Comparison of ENCODE assay signal across 21 cellular contexts in the genomic region with DNA sequence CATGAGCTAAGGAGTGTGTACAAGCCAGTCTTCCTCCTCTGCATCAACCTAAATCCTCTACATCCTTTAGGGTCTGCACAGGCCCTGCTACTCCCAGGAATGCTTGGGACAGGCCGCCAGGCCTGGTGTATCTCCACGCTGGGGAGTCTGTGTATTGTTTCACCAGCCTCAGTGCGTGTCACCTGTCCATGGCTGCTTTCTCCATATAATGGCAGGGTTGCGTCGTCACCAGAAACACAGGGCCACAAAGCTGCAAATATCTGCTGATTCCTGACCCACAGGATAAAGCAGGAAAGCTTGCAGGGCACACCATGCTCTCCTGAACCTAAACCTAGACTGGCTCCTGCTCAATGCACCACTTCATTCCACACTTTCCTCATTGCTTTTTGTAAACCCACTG. TPM values are rescaled to one million over a fixed set of nuclear protein-coding genes. Genes with fewer than 3 reads are reported as not detected.
"Had no signal": no experiment of that assay in that cellular context is flagged by ENCODE, and none has a peak within 500 bp of the region (broad histone marks: within the 10 kb centered on the region; RNA-seq: fewer than 3 reads in every experiment).

No MANE protein-coding gene starts in this region.

- H2AFZ ChIP-seq: PC-9 had no signal

- ATAC-seq: activated naive CD4-positive, alpha-beta T cell treated with anti-CD3 and anti-CD28 coated beads, Interleukin-2, amount 50 U/mL, for 72 hours; activated naive CD8-positive, alpha-beta T cell treated with anti-CD3 and anti-CD28 coated beads, Interleukin-2, amount 50 U/mL, for 24 hours; activated T-cell treated with anti-CD3 and anti-CD28 coated beads, Interleukin-2, amount 50 U/mL, for 4 hours had no signal

- H3K4me3 ChIP-seq: cardiac muscle cell, PC-9 had no signal

- H3K27me3 ChIP-seq: cardiac muscle cell had no signal

- H3K9ac ChIP-seq: KMS-11 had no signal

- H3K4me2 ChIP-seq: PC-9 had no signal

- DNase-seq: activated CD4-positive, alpha-beta memory T cell treated with anti-CD3 and anti-CD28 coated beads for 36 hours; activated CD4-positive, alpha-beta T cell treated with anti-CD3 and anti-CD28 coated beads, Interleukin-2, amount 10 ng/mL, durations not matched to agents 7 days and 5 days; activated CD4-positive, CD25-positive, alpha-beta regulatory T cell; activated CD8-positive, alpha-beta memory T cell treated with anti-CD3 and anti-CD28 coated beads for 24 hours; activated effector memory CD4-positive, alpha-beta T cell treated with anti-CD3 and anti-CD28 coated beads, Interleukin-2, amount 50 U/mL, for 16 hours; activated naive CD4-positive, alpha-beta T cell treated with Interleukin-2 at 50 U/mL for 16 hours; activated naive CD8-positive, alpha-beta T cell treated with anti-CD3 and anti-CD28 coated beads, Interleukin-2, amount 50 U/mL, for 24 hours; activated T-cell treated with anti-CD3 and anti-CD28 coated beads, Interleukin-2, amount 50 U/mL, for 4 hours; amniotic stem cell; NCI-H1092; NCI-H1417; NCI-H1694; NCI-H2029 treated with DMSO at 0.1 percent for 48 hours; NCI-H510A treated with DMSO at 0.1 percent for 48 hours; NCI-H69; PC-9; SHP77 treated with DMSO at 0.1 percent for 48 hours; T-helper 9 cell had no signal

- H3K27ac ChIP-seq: cardiac muscle cell, PC-9 had no signal

- H3K36me3 ChIP-seq: cardiac muscle cell had no signal

RNA-seq across cellular contexts. Expression of a gene that starts 45.6 kb away (rescaled TPM):
- total RNA-seq: activated CD4-positive, alpha-beta memory T cell treated with anti-CD3 and anti-CD28 coated beads for 36 hours; activated CD4-positive, alpha-beta T cell treated with anti-CD3 and anti-CD28 coated beads, Interleukin-2, amount 10 ng/mL, durations not matched to agents 7 days and 5 days; activated naive CD4-positive, alpha-beta T cell treated with anti-CD3 and anti-CD28 coated beads, Interleukin-2, amount 50 U/mL, for 72 hours had no signal
